ENCODE assay signal across 25 cellular contexts in the genomic region with DNA sequence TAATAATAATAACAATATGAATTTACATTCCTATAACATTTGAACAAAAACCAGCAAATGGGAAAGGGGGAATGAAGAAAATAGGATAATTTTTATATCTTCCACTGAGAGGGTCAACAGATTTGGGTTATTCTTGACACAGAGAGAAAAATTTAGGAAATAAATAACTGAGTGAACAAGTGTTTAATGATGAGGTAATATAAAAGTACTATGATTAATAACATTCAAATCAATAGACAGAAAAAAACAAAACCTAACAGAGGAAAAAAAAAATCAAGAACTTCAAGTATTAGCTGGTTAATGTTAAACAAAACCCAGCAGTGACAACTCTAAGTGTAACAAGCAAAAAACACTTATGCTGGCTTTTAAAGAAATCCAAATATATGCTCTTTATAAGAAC.
A peak's percentile ranks its signal among the peaks of the same experiment; 100 is the strongest.
DNase-seq lines count a peak whose midpoint lies in the region; ATAC-seq, FAIRE-seq and TF ChIP-seq lines count a peak whose summit lies in the region.
"Had no signal": no experiment of that assay in that cellular context is flagged by ENCODE, and none has a peak within 500 bp of the region (broad histone marks: within the 10 kb centered on the region; RNA-seq: fewer than 3 reads in every experiment).

No MANE protein-coding gene starts in this region.

- DNase-seq in activated CD4-positive, alpha-beta T cell treated with anti-CD3 and anti-CD28 coated beads, Interleukin-2, amount 10 ng/mL, durations not matched to agents 7 days and 5 days, result no peak
- DNase-seq in activated CD4-positive, alpha-beta T cell treated with anti-CD3 and anti-CD28 coated beads, Interleukin-2, amount 50 U/mL, for 48 hours, result no peak
- DNase-seq in body of pancreas (no peak), pancreas (no peak), renal cortical epithelial cell (ENCODE audit: low read depth) (peak; percentile 10), NCI-H2029 (lab: John Stamatoyannopoulos, UW) (no peak), SW480 (ENCODE audit: low spot score) (no peak), GM23338 (ENCODE audit: low spot score) (no peak)
- DNase-seq: AML-193; Caco-2; Calu3; CD4-positive, alpha-beta T cell; CD8-positive, alpha-beta T cell; DMS79 treated with DMSO at 0.1 percent for 48 hours; GDM1 had no signal

- no peaks in the 10 kb centered on the region for H3K9me3 Mint-ChIP-seq in activated CD4-positive, alpha-beta T cell treated with anti-CD3 and anti-CD28 coated beads, Interleukin-2, amount 10 ng/mL, durations not matched to agents 7 days and 5 days
- H3K9me3 Mint-ChIP-seq in GM23338, result no peaks in the 10 kb centered on the region

- peak overlapping the region; percentile 13 for H3K27ac Mint-ChIP-seq in activated CD4-positive, alpha-beta T cell treated with anti-CD3 and anti-CD28 coated beads, Interleukin-2, amount 10 ng/mL, durations not matched to agents 7 days and 5 days
- no peak overlapping the region for H3K27ac Mint-ChIP-seq in GM23338
- H3K27ac Mint-ChIP-seq: B cell; CD4-positive, alpha-beta T cell; CD8-positive, alpha-beta T cell had no signal

- TF ChIP-seq CTCF in body of pancreas (IDR thresholded peaks at IDR 0.05), result no peak
- no peak for TF ChIP-seq CTCF in pancreas (IDR thresholded peaks at IDR 0.05)
- TF ChIP-seq CTCF in GM23338 (conservative IDR thresholded peaks at IDR 0.05; ENCODE audit: low read depth in 2 of 2), result no peak

- no peaks in the 10 kb centered on the region for H3K9me3 ChIP-seq in body of pancreas
- no peaks in the 10 kb centered on the region for H3K9me3 ChIP-seq in pancreas
- H3K9me3 ChIP-seq: A549; BLaER1 treated with 17β-estradiol and CSF1 and Interleukin-3, amounts not matched to agents 10 nM and 100 nM had no signal

- CTCF ChIA-PET in activated CD4-positive, alpha-beta T cell treated with anti-CD3 and anti-CD28 coated beads, Interleukin-2, amount 10 ng/mL, durations not matched to agents 7 days and 5 days (lab: Charles Lee), result no interaction called here

- H2AFZ ChIP-seq in GM23338, result no peak overlapping the region

- H3K27me3 ChIP-seq in body of pancreas, result no peaks in the 10 kb centered on the region
- H3K27me3 ChIP-seq in pancreas, result no peaks in the 10 kb centered on the region
- H3K27me3 ChIP-seq in GM23338 (ENCODE audit: insufficient read depth), result no peaks in the 10 kb centered on the region
- H3K27me3 ChIP-seq: BLaER1 treated with 17β-estradiol and CSF1 and Interleukin-3, amounts not matched to agents 10 nM and 100 nM had no signal

- no peak overlapping the region for H3K4me3 ChIP-seq in body of pancreas
- H3K4me3 ChIP-seq in pancreas, result no peak overlapping the region
- no peak overlapping the region for H3K4me3 ChIP-seq in GM23338
- H3K4me3 ChIP-seq: A549; BLaER1 treated with 17β-estradiol and CSF1 and Interleukin-3, amounts not matched to agents 10 nM and 100 nM; GM12878 had no signal

- H3K36me3 Mint-ChIP-seq in activated CD4-positive, alpha-beta T cell treated with anti-CD3 and anti-CD28 coated beads, Interleukin-2, amount 10 ng/mL, durations not matched to agents 7 days and 5 days (ENCODE audit: low read depth), result no peaks in the 10 kb centered on the region
- no peaks in the 10 kb centered on the region for H3K36me3 Mint-ChIP-seq in GM23338 (ENCODE audit: low read depth)
- H3K36me3 Mint-ChIP-seq: CD8-positive, alpha-beta T cell had no signal

- POLR2A ChIA-PET in activated CD4-positive, alpha-beta T cell treated with anti-CD3 and anti-CD28 coated beads, Interleukin-2, amount 10 ng/mL, durations not matched to agents 7 days and 5 days (lab: Charles Lee), result no interaction called here

- no peak overlapping the region for H3K4me3 Mint-ChIP-seq in activated CD4-positive, alpha-beta T cell treated with anti-CD3 and anti-CD28 coated beads, Interleukin-2, amount 10 ng/mL, durations not matched to agents 7 days and 5 days
- no peak overlapping the region for H3K4me3 Mint-ChIP-seq in GM23338
- H3K4me3 Mint-ChIP-seq: B cell; CD4-positive, alpha-beta T cell; CD8-positive, alpha-beta T cell had no signal

- TF ChIP-seq POLR2A in body of pancreas (IDR thresholded peaks at IDR 0.05), result no peak

- H3K27ac ChIP-seq in body of pancreas (peak overlapping the region in 2 of 4 donors; percentile 24 to 46), pancreas (peak overlapping the region in 2 of 4 donors; percentile 35 to 47), GM23338 (ENCODE audit: low read depth) (no peak overlapping the region)
- H3K27ac ChIP-seq: 22Rv1; A549; BLaER1 treated with 17β-estradiol and CSF1 and Interleukin-3, amounts not matched to agents 10 nM and 100 nM; C4-2B had no signal

- H4K20me1 ChIP-seq in GM23338 (replicated peaks; ENCODE audit: insufficient read depth), result no peaks in the 10 kb centered on the region
- H4K20me1 ChIP-seq: BLaER1 treated with 17β-estradiol and CSF1 and Interleukin-3, amounts not matched to agents 10 nM and 100 nM had no signal

- no peaks in the 10 kb centered on the region for H3K79me2 ChIP-seq in GM23338 (replicated peaks; ENCODE audit: insufficient read depth)

- peaks cover 19% of the 10 kb centered on the region for H3K27me3 Mint-ChIP-seq in activated CD4-positive, alpha-beta T cell treated with anti-CD3 and anti-CD28 coated beads, Interleukin-2, amount 10 ng/mL, durations not matched to agents 7 days and 5 days
- H3K27me3 Mint-ChIP-seq in GM23338 (ENCODE audit: insufficient read depth, low read depth, poor library complexity), result peaks cover 2% of the 10 kb centered on the region

- H3K4me2 ChIP-seq in GM23338, result no peak overlapping the region
- H3K4me2 ChIP-seq: A549; BLaER1 treated with 17β-estradiol and CSF1 and Interleukin-3, amounts not matched to agents 10 nM and 100 nM had no signal

- no peak for FAIRE-seq in pancreas (lab: Jason Lieb, UNC)
- FAIRE-seq: A549, D721Med, GM12878, GM12892, GM18507, GM19239 had no signal

- no peaks in the 10 kb centered on the region for H3K9me2 ChIP-seq in GM23338 (ENCODE audit: insufficient read depth)

- no peaks in the 10 kb centered on the region for H3K4me1 Mint-ChIP-seq in activated CD4-positive, alpha-beta T cell treated with anti-CD3 and anti-CD28 coated beads, Interleukin-2, amount 10 ng/mL, durations not matched to agents 7 days and 5 days
- H3K4me1 Mint-ChIP-seq in GM23338, result no peaks in the 10 kb centered on the region
- H3K4me1 Mint-ChIP-seq: B cell had no signal

- H3F3A ChIP-seq in GM23338 (replicated peaks; ENCODE audit: low read depth), result no peaks in the 10 kb centered on the region

- ATAC-seq in body of pancreas (peak; percentile 59), pancreas (peak in 3 of 4 donors; percentile 26 to 68 (median 40)), GM23338 (no peak)
- ATAC-seq: A549; CD8-positive, alpha-beta T cell; GM12878 had no signal

- H3K36me3 ChIP-seq in body of pancreas (replicated peaks in 1 of 2; ENCODE audit: insufficient read depth in 1 of 2, low read depth in 2 of 2) (no peaks in the 10 kb centered on the region), pancreas (no peaks in the 10 kb centered on the region), GM23338 (ENCODE audit: insufficient read depth) (no peaks in the 10 kb centered on the region)
- H3K36me3 ChIP-seq: BLaER1 treated with 17β-estradiol and CSF1 and Interleukin-3, amounts not matched to agents 10 nM and 100 nM had no signal

- intact Hi-C loops in body of pancreas (cut with DNase I), result no loop called here
- intact Hi-C loops in pancreas (cut with DNase I), result no loop called here

- H3K4me1 ChIP-seq in body of pancreas (peaks cover 15% of the 10 kb centered on the region), pancreas (peaks cover 0 to under 1% (median 0%) of the 10 kb centered on the region in 3 donors), GM23338 (ENCODE audit: insufficient read depth) (no peaks in the 10 kb centered on the region)
- H3K4me1 ChIP-seq: A549; BLaER1 treated with 17β-estradiol and CSF1 and Interleukin-3, amounts not matched to agents 10 nM and 100 nM had no signal

TF ChIP-seq in GM23338, 12 proteins besides CTCF, POLR2A, EP300 and RAD21 (continues in another document):
- TF ChIP-seq ZNF114 (CRISPR knock-in tag; IDR thresholded peaks at IDR 0.05), result no peak
- no peak for TF ChIP-seq ETS1 (IDR thresholded peaks at IDR 0.05)
- TF ChIP-seq JUNB (IDR thresholded peaks at IDR 0.05; ENCODE audit: unreplicated experiment), result no peak
- no peak for TF ChIP-seq NANOG (IDR thresholded peaks at IDR 0.05; ENCODE audit: borderline replicate concordance)
- no peak for TF ChIP-seq ZNF331 (CRISPR knock-in tag; IDR thresholded peaks at IDR 0.05; ENCODE audit: low read depth)
- TF ChIP-seq REST (IDR thresholded peaks at IDR 0.05; ENCODE audit: unreplicated experiment), result no peak
- no peak for TF ChIP-seq CREB1 (CRISPR knock-in tag; IDR thresholded peaks at IDR 0.05; ENCODE audit: low read depth)
